1 cellular context compared by ENCODE assay signal in genomic region chr2:218829868-218830451, GRCh38.
TF ChIP-seq lines count a peak whose summit lies in the region.

No MANE protein-coding gene starts in this region.

TF ChIP-seq in K562, 482 proteins besides CTCF, POLR2A, EP300 and RAD21:
- TF ChIP-seq STAT5A (IDR thresholded peaks at IDR 0.05; ENCODE audit: borderline replicate concordance, low read length) (no peak), HDAC3 (IDR thresholded peaks at IDR 0.05; ENCODE audit: borderline replicate concordance, partially characterized antibody) (no peak), MAFG (tag; conservative IDR thresholded peaks at IDR 0.05) (no peak), ERF (CRISPR knock-in tag; IDR thresholded peaks at IDR 0.05) (no peak), NR4A1 (CRISPR knock-in tag; IDR thresholded peaks at IDR 0.05) (no peak), NR4A1 (tag; IDR thresholded peaks at IDR 0.05) (no peak), XRCC4 (IDR thresholded peaks at IDR 0.05; ENCODE audit: extremely low read depth, insufficient read depth, insufficient read length) (no peak), ZNF717 (CRISPR knock-in tag; IDR thresholded peaks at IDR 0.05) (no peak), ARID2 (IDR thresholded peaks at IDR 0.05) (no peak), TAF1 (IDR thresholded peaks at IDR 0.05; ENCODE audit: control insufficient read depth, extremely low read depth, insufficient read depth, low read length, severe bottlenecking) (no peak), ZFP1 (CRISPR knock-in tag; IDR thresholded peaks at IDR 0.05) (no peak), NFE2L1 (tag; IDR thresholded peaks at IDR 0.05; ENCODE audit: borderline replicate concordance, low read depth) (no peak), ZNF589 (CRISPR knock-in tag; IDR thresholded peaks at IDR 0.05; ENCODE audit: low read depth) (no peak), RCOR1 (IDR thresholded peaks at IDR 0.05; ENCODE audit: borderline replicate concordance in 1 of 2, low read depth in 2 of 2, low read length in 2 of 2) (no peak), ESRRB (CRISPR knock-in tag; IDR thresholded peaks at IDR 0.05; ENCODE audit: borderline replicate concordance) (no peak), MAFF (IDR thresholded peaks at IDR 0.05; ENCODE audit: low read length) (no peak), CCNT2 (IDR thresholded peaks at IDR 0.05; ENCODE audit: borderline replicate concordance, extremely low read depth, insufficient read length, low read depth, low read length) (no peak), TEAD1 (CRISPR knock-in tag; IDR thresholded peaks at IDR 0.05) (no peak), ZC3H4 (CRISPR knock-in tag; IDR thresholded peaks at IDR 0.05; ENCODE audit: borderline replicate concordance) (no peak)
- TF ChIP-seq, protein P1, sequence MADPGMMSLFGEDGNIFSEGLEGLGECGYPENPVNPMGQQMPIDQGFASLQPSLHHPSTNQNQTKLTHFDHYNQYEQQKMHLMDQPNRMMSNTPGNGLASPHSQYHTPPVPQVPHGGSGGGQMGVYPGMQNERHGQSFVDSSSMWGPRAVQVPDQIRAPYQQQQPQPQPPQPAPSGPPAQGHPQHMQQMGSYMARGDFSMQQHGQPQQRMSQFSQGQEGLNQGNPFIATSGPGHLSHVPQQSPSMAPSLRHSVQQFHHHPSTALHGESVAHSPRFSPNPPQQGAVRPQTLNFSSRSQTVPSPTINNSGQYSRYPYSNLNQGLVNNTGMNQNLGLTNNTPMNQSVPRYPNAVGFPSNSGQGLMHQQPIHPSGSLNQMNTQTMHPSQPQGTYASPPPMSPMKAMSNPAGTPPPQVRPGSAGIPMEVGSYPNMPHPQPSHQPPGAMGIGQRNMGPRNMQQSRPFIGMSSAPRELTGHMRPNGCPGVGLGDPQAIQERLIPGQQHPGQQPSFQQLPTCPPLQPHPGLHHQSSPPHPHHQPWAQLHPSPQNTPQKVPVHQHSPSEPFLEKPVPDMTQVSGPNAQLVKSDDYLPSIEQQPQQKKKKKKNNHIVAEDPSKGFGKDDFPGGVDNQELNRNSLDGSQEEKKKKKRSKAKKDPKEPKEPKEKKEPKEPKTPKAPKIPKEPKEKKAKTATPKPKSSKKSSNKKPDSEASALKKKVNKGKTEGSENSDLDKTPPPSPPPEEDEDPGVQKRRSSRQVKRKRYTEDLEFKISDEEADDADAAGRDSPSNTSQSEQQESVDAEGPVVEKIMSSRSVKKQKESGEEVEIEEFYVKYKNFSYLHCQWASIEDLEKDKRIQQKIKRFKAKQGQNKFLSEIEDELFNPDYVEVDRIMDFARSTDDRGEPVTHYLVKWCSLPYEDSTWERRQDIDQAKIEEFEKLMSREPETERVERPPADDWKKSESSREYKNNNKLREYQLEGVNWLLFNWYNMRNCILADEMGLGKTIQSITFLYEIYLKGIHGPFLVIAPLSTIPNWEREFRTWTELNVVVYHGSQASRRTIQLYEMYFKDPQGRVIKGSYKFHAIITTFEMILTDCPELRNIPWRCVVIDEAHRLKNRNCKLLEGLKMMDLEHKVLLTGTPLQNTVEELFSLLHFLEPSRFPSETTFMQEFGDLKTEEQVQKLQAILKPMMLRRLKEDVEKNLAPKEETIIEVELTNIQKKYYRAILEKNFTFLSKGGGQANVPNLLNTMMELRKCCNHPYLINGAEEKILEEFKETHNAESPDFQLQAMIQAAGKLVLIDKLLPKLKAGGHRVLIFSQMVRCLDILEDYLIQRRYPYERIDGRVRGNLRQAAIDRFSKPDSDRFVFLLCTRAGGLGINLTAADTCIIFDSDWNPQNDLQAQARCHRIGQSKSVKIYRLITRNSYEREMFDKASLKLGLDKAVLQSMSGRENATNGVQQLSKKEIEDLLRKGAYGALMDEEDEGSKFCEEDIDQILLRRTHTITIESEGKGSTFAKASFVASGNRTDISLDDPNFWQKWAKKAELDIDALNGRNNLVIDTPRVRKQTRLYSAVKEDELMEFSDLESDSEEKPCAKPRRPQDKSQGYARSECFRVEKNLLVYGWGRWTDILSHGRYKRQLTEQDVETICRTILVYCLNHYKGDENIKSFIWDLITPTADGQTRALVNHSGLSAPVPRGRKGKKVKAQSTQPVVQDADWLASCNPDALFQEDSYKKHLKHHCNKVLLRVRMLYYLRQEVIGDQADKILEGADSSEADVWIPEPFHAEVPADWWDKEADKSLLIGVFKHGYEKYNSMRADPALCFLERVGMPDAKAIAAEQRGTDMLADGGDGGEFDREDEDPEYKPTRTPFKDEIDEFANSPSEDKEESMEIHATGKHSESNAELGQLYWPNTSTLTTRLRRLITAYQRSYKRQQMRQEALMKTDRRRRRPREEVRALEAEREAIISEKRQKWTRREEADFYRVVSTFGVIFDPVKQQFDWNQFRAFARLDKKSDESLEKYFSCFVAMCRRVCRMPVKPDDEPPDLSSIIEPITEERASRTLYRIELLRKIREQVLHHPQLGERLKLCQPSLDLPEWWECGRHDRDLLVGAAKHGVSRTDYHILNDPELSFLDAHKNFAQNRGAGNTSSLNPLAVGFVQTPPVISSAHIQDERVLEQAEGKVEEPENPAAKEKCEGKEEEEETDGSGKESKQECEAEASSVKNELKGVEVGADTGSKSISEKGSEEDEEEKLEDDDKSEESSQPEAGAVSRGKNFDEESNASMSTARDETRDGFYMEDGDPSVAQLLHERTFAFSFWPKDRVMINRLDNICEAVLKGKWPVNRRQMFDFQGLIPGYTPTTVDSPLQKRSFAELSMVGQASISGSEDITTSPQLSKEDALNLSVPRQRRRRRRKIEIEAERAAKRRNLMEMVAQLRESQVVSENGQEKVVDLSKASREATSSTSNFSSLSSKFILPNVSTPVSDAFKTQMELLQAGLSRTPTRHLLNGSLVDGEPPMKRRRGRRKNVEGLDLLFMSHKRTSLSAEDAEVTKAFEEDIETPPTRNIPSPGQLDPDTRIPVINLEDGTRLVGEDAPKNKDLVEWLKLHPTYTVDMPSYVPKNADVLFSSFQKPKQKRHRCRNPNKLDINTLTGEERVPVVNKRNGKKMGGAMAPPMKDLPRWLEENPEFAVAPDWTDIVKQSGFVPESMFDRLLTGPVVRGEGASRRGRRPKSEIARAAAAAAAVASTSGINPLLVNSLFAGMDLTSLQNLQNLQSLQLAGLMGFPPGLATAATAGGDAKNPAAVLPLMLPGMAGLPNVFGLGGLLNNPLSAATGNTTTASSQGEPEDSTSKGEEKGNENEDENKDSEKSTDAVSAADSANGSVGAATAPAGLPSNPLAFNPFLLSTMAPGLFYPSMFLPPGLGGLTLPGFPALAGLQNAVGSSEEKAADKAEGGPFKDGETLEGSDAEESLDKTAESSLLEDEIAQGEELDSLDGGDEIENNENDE (IDR thresholded peaks at IDR 0.05; ENCODE audit: low read depth, low read length) = no peak
